ENCODE assay signal across 8 cellular contexts in genomic region chr12:128040971-128041370, GRCh38.
"Had no signal": no experiment of that assay in that cellular context is flagged by ENCODE, and none has a peak within 500 bp of the region (broad histone marks: within the 10 kb centered on the region; RNA-seq: fewer than 3 reads in every experiment).

No MANE protein-coding gene starts in this region.

- DNase-seq: H9, HCEC 1CT, KG1 had no signal

- H3K27me3 Mint-ChIP-seq: IgD-negative memory B cell had no signal

- H3K27ac Mint-ChIP-seq: GM23338, IgD-negative memory B cell had no signal

- H3K4me3 ChIP-seq: GM23338 had no signal

- ATAC-seq: GM23338 had no signal

- H3K36me3 Mint-ChIP-seq: IgD-negative memory B cell had no signal

- FAIRE-seq: H1, H54, HTR-8/SVneo had no signal

- H3K4me2 ChIP-seq: GM23338 had no signal

- H3K4me3 Mint-ChIP-seq: GM23338, H9, IgD-negative memory B cell had no signal

- H3K4me1 Mint-ChIP-seq: GM23338, H9, IgD-negative memory B cell had no signal

- H2AFZ ChIP-seq: GM23338 had no signal
